In genomic region chr6:82183642-82184282, GRCh38 we compare ENCODE assay signal across 13 cellular contexts.
"Had no signal": no experiment of that assay in that cellular context is flagged by ENCODE, and none has a peak within 500 bp of the region (broad histone marks: within the 10 kb centered on the region; RNA-seq: fewer than 3 reads in every experiment).

No MANE protein-coding gene starts in this region.

- H3K9me3 Mint-ChIP-seq: activated CD4-positive, alpha-beta memory T cell treated with anti-CD3 and anti-CD28 coated beads, Interleukin-2, amount 10 ng/mL, durations not matched to agents 7 days and 5 days; neural crest cell; stimulated activated naive CD8-positive, alpha-beta T cell treated with anti-CD3 and anti-CD28 coated beads, Interleukin-15, Interleukin-2, amounts not matched to agents 100 ng/mL and 50 ng/mL, for 24 hours had no signal

- H3K4me1 Mint-ChIP-seq: neural crest cell had no signal

- H3K27me3 Mint-ChIP-seq: activated CD4-positive, alpha-beta memory T cell treated with anti-CD3 and anti-CD28 coated beads, Interleukin-2, amount 10 ng/mL, durations not matched to agents 7 days and 5 days; stimulated activated naive CD8-positive, alpha-beta T cell treated with anti-CD3 and anti-CD28 coated beads, Interleukin-15, Interleukin-2, amounts not matched to agents 100 ng/mL and 50 ng/mL, for 24 hours had no signal

- H3K4me3 Mint-ChIP-seq: activated CD4-positive, alpha-beta memory T cell treated with anti-CD3 and anti-CD28 coated beads, Interleukin-2, amount 10 ng/mL, durations not matched to agents 7 days and 5 days; neural crest cell; stimulated activated naive CD8-positive, alpha-beta T cell treated with anti-CD3 and anti-CD28 coated beads, Interleukin-15, Interleukin-2, amounts not matched to agents 100 ng/mL and 50 ng/mL, for 24 hours had no signal

- H3K27ac Mint-ChIP-seq: activated CD4-positive, alpha-beta memory T cell treated with anti-CD3 and anti-CD28 coated beads, Interleukin-2, amount 10 ng/mL, durations not matched to agents 7 days and 5 days; stimulated activated naive CD8-positive, alpha-beta T cell treated with anti-CD3 and anti-CD28 coated beads, Interleukin-15, Interleukin-2, amounts not matched to agents 100 ng/mL and 50 ng/mL, for 24 hours had no signal

- ATAC-seq: left ventricle myocardium superior had no signal

- H3K4me3 ChIP-seq: pancreas, testis had no signal

- H3K27me3 ChIP-seq: pancreas, testis had no signal

- DNase-seq: activated CD4-positive, alpha-beta memory T cell treated with anti-CD3 and anti-CD28 coated beads, Interleukin-2, amount 10 ng/mL, durations not matched to agents 7 days and 5 days; activated CD8-positive, alpha-beta memory T cell treated with anti-CD3 and anti-CD28 coated beads, Interleukin-2, amount 50 U/mL, for 48 hours; activated naive CD4-positive, alpha-beta T cell; effector memory CD4-positive, alpha-beta T cell; head of caudate nucleus; kidney; left ventricle myocardium superior; pancreas; stimulated activated CD4-positive, alpha-beta T cell treated with anti-CD3 and anti-CD28 coated beads, Interleukin-12 subunit alpha, Interleukin-12 subunit beta, amount 100 ng/mL, for 4 hours; T-helper 9 cell; testis had no signal
